1 cellular context compared by ENCODE assay signal in the genomic region with DNA sequence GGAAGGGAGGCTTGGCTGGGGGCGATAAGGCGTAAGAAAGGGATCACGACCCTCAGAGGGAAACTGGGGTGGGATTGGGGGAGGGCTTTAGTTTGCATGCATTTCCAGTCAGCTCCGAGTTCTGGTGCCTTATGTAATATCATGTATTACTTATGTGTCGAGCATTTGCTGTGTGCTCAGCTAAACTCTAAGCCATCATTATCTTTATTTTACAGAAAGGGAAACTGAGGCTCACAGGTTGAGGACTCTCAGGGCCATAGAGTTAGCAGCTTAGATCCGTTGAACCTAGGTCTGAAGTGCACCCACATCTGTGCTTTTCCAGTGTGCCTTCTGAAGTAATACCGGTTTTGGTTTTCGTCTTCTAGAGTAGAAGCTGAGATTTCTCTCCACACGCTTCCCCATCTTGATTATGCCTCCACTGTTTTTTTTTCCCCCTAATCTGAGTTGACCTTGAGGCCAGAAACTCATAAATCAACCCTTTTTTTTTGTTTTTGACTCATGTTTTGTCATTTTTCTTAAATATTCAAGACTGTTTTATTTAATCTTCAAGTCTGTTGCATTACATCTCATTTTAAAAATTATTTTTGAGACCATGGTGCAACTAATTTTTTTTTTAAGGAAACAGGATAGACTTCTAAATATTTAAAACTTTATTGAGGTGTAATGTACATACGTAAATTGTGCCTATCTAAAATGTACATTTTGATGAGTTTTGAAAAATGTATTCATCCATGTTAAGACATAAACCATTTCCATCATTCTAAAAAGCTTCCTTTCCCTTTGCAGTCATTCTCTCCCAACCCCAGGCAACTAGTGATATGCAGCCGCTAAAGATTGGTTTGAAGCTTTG.
A peak's percentile ranks its signal among the peaks of the same experiment; 100 is the strongest.
TF ChIP-seq lines count a peak whose summit lies in the region.

No MANE protein-coding gene starts in this region.

TF ChIP-seq in K562, 482 proteins besides CTCF, POLR2A, EP300 and RAD21 (continued from another document):
- TF ChIP-seq, protein P1, sequence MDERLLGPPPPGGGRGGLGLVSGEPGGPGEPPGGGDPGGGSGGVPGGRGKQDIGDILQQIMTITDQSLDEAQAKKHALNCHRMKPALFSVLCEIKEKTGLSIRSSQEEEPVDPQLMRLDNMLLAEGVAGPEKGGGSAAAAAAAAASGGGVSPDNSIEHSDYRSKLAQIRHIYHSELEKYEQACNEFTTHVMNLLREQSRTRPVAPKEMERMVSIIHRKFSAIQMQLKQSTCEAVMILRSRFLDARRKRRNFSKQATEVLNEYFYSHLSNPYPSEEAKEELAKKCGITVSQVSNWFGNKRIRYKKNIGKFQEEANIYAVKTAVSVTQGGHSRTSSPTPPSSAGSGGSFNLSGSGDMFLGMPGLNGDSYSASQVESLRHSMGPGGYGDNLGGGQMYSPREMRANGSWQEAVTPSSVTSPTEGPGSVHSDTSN (CRISPR knock-in tag; IDR thresholded peaks at IDR 0.05; ENCODE audit: low read depth) = no peak
- TF ChIP-seq, protein P1 (tag; conservative IDR thresholded peaks at IDR 0.05; ENCODE audit: low read depth) = peak; percentile 71
- TF ChIP-seq ZNF586 (CRISPR knock-in tag; conservative IDR thresholded peaks at IDR 0.05) = no peak
- no peak for TF ChIP-seq SOX6 (IDR thresholded peaks at IDR 0.05)
- TF ChIP-seq, protein P2, sequence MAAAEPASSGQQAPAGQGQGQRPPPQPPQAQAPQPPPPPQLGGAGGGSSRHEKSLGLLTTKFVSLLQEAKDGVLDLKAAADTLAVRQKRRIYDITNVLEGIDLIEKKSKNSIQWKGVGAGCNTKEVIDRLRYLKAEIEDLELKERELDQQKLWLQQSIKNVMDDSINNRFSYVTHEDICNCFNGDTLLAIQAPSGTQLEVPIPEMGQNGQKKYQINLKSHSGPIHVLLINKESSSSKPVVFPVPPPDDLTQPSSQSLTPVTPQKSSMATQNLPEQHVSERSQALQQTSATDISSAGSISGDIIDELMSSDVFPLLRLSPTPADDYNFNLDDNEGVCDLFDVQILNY (CRISPR knock-in tag; IDR thresholded peaks at IDR 0.05) = no peak
- no peak for TF ChIP-seq ZBTB26 (CRISPR knock-in tag; IDR thresholded peaks at IDR 0.05)
- TF ChIP-seq ZBTB40 (IDR thresholded peaks at IDR 0.05) = peak; percentile 65
- TF ChIP-seq ZBTB40 (CRISPR knock-in tag; IDR thresholded peaks at IDR 0.05) = 0 out of 2 replicates have a peak, but pooled peaks have one; percentile 26
- peak; percentile 71 for TF ChIP-seq MEIS2 (IDR thresholded peaks at IDR 0.05; ENCODE audit: partially characterized antibody)
- TF ChIP-seq JUND (IDR thresholded peaks at IDR 0.05; ENCODE audit: borderline replicate concordance, low read depth, low read length) = no peak
- TF ChIP-seq JUND (tag; IDR thresholded peaks at IDR 0.05; ENCODE audit: borderline replicate concordance, low read depth, low read length) = no peak
- no peak for TF ChIP-seq ZNF140 (CRISPR knock-in tag; IDR thresholded peaks at IDR 0.05)
